Comparison of ENCODE assay signal across 12 cellular contexts in the genomic region with DNA sequence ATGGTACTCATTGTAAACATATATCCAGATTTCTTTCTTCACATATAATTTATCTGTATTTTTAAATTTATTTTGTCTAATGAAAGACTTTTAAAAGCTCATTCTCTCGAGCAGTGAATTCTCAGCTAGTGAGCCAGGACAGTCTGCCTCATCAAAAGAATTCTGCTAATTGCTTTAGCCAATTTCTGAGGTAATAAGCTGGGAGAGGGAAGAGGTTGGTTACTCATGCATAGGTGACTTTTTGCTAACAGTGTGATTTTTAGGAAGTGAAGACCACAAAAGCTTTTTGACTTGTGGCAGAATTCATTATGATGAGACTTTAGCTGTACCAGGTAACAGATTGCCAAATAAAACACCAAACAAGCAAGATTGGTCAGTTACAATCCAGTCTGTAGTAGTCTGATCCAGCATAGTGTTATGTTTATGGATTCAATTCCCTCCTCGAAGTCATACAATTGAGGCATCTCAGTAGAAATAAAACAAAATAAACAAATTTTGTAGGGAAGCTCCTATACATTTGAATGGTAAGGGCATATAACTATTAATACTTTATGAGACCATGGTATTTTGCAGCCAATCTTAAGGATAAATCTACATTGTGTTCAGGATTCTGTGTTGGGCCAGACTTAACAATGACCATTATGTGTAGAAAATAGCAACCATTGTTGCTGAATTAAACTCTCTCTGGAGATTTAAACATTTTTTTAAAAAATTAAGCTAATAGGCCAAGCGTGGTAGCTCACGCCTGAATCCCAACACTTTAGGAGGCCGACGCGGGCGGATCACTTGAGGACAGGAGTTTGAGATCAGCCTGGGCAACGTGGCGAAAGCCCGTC. TPM values are rescaled to one million over a fixed set of nuclear protein-coding genes. Genes with fewer than 3 reads are reported as not detected.
DNase-seq lines count a peak whose midpoint lies in the region; ATAC-seq and TF ChIP-seq lines count a peak whose summit lies in the region.
"Had no signal": no experiment of that assay in that cellular context is flagged by ENCODE, and none has a peak within 500 bp of the region (broad histone marks: within the 10 kb centered on the region; RNA-seq: fewer than 3 reads in every experiment).

No MANE protein-coding gene starts in this region.

- CTCF ChIA-PET in AG04450 (lab: Charles Lee) = interaction anchor here (1.3 kb wide), 1 partner anchor 12 kb away, joined by 4 read pairs; no protein-coding TSS in a partner anchor

- 43 to 57% (median 54%) methylated on average over 11 of the region's 11 CpGs for WGBS in psoas muscle, 3 donors

- DNase-seq in AG04450 (ENCODE audit: low read depth, low spot score) = no peak
- DNase-seq in right atrium auricular region (ENCODE audit: low spot score) = no peak
- no peak for DNase-seq in psoas muscle
- no peak for DNase-seq in NAMALWA (ENCODE audit: low spot score)
- no peak for DNase-seq in germinal center (ENCODE audit: low spot score)
- no peak for DNase-seq in activated CD4-positive, alpha-beta T cell treated with anti-CD3 and anti-CD28 coated beads, Interleukin-2, amount 50 U/mL, for 48 hours
- DNase-seq in NCI-H1092 (lab: John Stamatoyannopoulos, UW) = no peak
- DNase-seq: activated CD4-positive, alpha-beta T cell treated with anti-CD3 and anti-CD28 coated beads, Interleukin-2, amount 50 U/mL, for 1 hour; activated gamma-delta T cell treated with Interleukin-2 at 50 U/mL for 16 hours; DMS79 treated with DMSO at 0.1 percent for 48 hours; NCI-H510A treated with DMSO at 0.1 percent for 48 hours had no signal

- POLR2A ChIA-PET in AG04450 (lab: Yijun Ruan, JAX) = no interaction called here

- no peaks in the 10 kb centered on the region for H3K9me3 ChIP-seq in AG04450 (ENCODE audit: control insufficient read depth, insufficient read depth, low read length)
- H3K9me3 ChIP-seq in right atrium auricular region = peaks cover 0 to 5% of the 10 kb centered on the region in 2 donors
- H3K9me3 ChIP-seq in psoas muscle = no peaks in the 10 kb centered on the region

- ATAC-seq in psoas muscle = peak in 2 of 4 donors; percentile 20 to 53

- H3K4me3 ChIP-seq in AG04450 (ENCODE audit: low read depth, low read length) (no peak overlapping the region), right atrium auricular region (no peak overlapping the region), psoas muscle (peak overlapping the region; percentile 22)

- H3K27ac ChIP-seq in AG04450 (ENCODE audit: low read depth, low read length) (peak overlapping the region; percentile 52), angular gyrus (ENCODE audit: low read depth, low read length) (peak overlapping the region; percentile 55), right atrium auricular region (peak overlapping the region; percentile 29 to 66), psoas muscle (peak overlapping the region; percentile 38)

- H3K4me1 ChIP-seq in right atrium auricular region (peaks cover 0 to 13% of the 10 kb centered on the region in 2 donors), psoas muscle (peaks cover 16% of the 10 kb centered on the region)

- peaks cover 3% of the 10 kb centered on the region for H3K36me3 ChIP-seq in right atrium auricular region
- no peaks in the 10 kb centered on the region for H3K36me3 ChIP-seq in psoas muscle (ENCODE audit: insufficient read depth in 1 of 2, low read depth in 1 of 2)

- intact Hi-C loops in psoas muscle (cut with DNase I) = no loop called here

- no peaks in the 10 kb centered on the region for H3K27me3 ChIP-seq in AG04450 (ENCODE audit: control insufficient read depth, insufficient read depth, low read length)
- no peaks in the 10 kb centered on the region for H3K27me3 ChIP-seq in right atrium auricular region
- H3K27me3 ChIP-seq in psoas muscle (ENCODE audit: insufficient read depth in 3 of 3, low read length in 2 of 3) = peaks cover 0 to 15% (median 0%) of the 10 kb centered on the region in 3 donors

- TF ChIP-seq CTCF in AG04450 (IDR thresholded peaks at IDR 0.05; ENCODE audit: low read depth, low read length) = no peak
- no peak for TF ChIP-seq CTCF in right atrium auricular region (IDR thresholded peaks at IDR 0.05)
- TF ChIP-seq CTCF in psoas muscle (IDR thresholded peaks at IDR 0.05) = no peak

RNA-seq across cellular contexts. Expression of gene PLS3, which starts 21.3 kb away (rescaled TPM):
- 300 and 354 TPM in 2 replicates for polyA plus RNA-seq in AG04450 (2011; rRNA removed)
- polyA minus RNA-seq in AG04450 (2011; rRNA and poly(A)+ RNA removed) = 81.9 and 157 TPM in 2 replicates
- total RNA-seq in right atrium auricular region = 10 to 100 TPM; 33.4 to 40.1 TPM
- total RNA-seq in psoas muscle = 10 to 100 TPM; 14.4 to 31.3 (median 21.6) TPM
- polyA plus RNA-seq in psoas muscle = 10 to 100 TPM; 12.9 to 25.4 (median 20.0) TPM
